ENCODE assay signal across 18 cellular contexts in the genomic region with DNA sequence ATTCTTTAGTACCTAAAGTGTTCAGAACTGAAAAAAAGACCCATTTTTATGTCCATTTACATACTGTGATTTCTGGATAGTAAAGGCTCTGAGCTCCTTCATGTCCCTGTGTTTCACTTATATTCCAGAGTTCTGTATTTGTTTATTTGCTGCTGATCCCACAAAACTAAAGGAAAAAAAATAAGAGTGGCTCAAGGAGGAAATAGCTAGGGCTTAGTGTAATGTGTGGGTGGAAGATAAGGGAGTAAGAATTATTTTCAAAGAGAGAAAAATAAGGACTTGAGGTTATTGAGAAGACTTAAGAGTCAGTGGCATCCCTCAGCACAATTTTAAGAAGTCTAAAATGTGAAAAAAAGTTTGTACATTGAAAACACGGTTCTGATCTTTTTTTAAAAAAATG. TPM values are rescaled to one million over a fixed set of nuclear protein-coding genes. Genes with fewer than 3 reads are reported as not detected.
DNase-seq lines count a peak whose midpoint lies in the region; ATAC-seq, FAIRE-seq and TF ChIP-seq lines count a peak whose summit lies in the region.
"Had no signal": no experiment of that assay in that cellular context is flagged by ENCODE, and none has a peak within 500 bp of the region (broad histone marks: within the 10 kb centered on the region; RNA-seq: fewer than 3 reads in every experiment).

No MANE protein-coding gene starts in this region.

- H3K27ac Mint-ChIP-seq in astrocyte (ENCODE audit: unreplicated experiment): no peak overlapping the region
- H3K27ac Mint-ChIP-seq in CD4-positive, alpha-beta T cell: no peak overlapping the region

- H3K9ac ChIP-seq in GM23248 (no peak overlapping the region), astrocyte (ENCODE audit: low read length) (no peak overlapping the region)

- H3K27ac ChIP-seq in GM23248: no peak overlapping the region
- H3K27ac ChIP-seq in astrocyte (ENCODE audit: low read depth, low read length): peak overlapping the region; percentile 13
- no peak overlapping the region for H3K27ac ChIP-seq in CD4-positive, alpha-beta T cell (ENCODE audit: low read depth, low read length)
- H3K27ac ChIP-seq: C4-2B had no signal

- H3K36me3 ChIP-seq in GM23248 (ENCODE audit: low read depth) (no peaks in the 10 kb centered on the region), astrocyte (ENCODE audit: insufficient read depth, low read length) (no peaks in the 10 kb centered on the region)

- H3K4me3 Mint-ChIP-seq in astrocyte (ENCODE audit: unreplicated experiment): no peak overlapping the region
- no peak overlapping the region for H3K4me3 Mint-ChIP-seq in CD4-positive, alpha-beta T cell

- 5 to 14% methylated on average over 1 of the region's 1 CpG for WGBS in GM23248 (ENCODE audit: low coverage in 1 of 2, low lambda C conversion rate in 2 of 2, missing lambda C conversion rate in 2 of 2), 2 experiments

- peaks cover 10% of the 10 kb centered on the region for H3K4me1 Mint-ChIP-seq in astrocyte (ENCODE audit: low read depth, unreplicated experiment)
- H3K4me1 Mint-ChIP-seq in CD4-positive, alpha-beta T cell (ENCODE audit: low read depth): no peaks in the 10 kb centered on the region

- no peaks in the 10 kb centered on the region for H3K79me2 ChIP-seq in GM23248 (ENCODE audit: insufficient read depth)
- H3K79me2 ChIP-seq in astrocyte (ENCODE audit: insufficient read depth, low read length): no peaks in the 10 kb centered on the region

- peak; percentile 29 for FAIRE-seq in astrocyte (lab: Jason Lieb, UNC)
- FAIRE-seq: A204.1, GM18507, HTR-8/SVneo had no signal

- peak overlapping the region; percentile 12 for H3K4me2 ChIP-seq in GM23248 (ENCODE audit: unreplicated experiment)
- H3K4me2 ChIP-seq in astrocyte (ENCODE audit: low read length): peak overlapping the region; percentile 42

- H3F3A ChIP-seq in GM23248 (ENCODE audit: insufficient read depth): no peaks in the 10 kb centered on the region

- H3K9me3 ChIP-seq in GM23248 (ENCODE audit: low read depth): no peaks in the 10 kb centered on the region
- no peaks in the 10 kb centered on the region for H3K9me3 ChIP-seq in astrocyte (ENCODE audit: insufficient read depth, low read depth, low read length)
- no peaks in the 10 kb centered on the region for H3K9me3 ChIP-seq in CD4-positive, alpha-beta T cell (ENCODE audit: control insufficient read depth, low read length)

- no peaks in the 10 kb centered on the region for H3K27me3 ChIP-seq in GM23248 (replicated peaks; ENCODE audit: insufficient read depth)
- H3K27me3 ChIP-seq in astrocyte (ENCODE audit: insufficient read depth, low read length): no peaks in the 10 kb centered on the region
- peaks cover 5% of the 10 kb centered on the region for H3K27me3 ChIP-seq in CD4-positive, alpha-beta T cell (ENCODE audit: control insufficient read depth, insufficient read depth, low read length)

- no peaks in the 10 kb centered on the region for H3K36me3 Mint-ChIP-seq in astrocyte (ENCODE audit: low read depth, unreplicated experiment)
- H3K36me3 Mint-ChIP-seq in CD4-positive, alpha-beta T cell (ENCODE audit: low read depth): no peaks in the 10 kb centered on the region

- no peak overlapping the region for H2AFZ ChIP-seq in GM23248
- no peak overlapping the region for H2AFZ ChIP-seq in astrocyte (ENCODE audit: low read depth, low read length)

- POLR2A ChIA-PET in CD4-positive, alpha-beta T cell (lab: Charles Lee): no interaction called here

- peaks cover 2% of the 10 kb centered on the region for H3K9me3 Mint-ChIP-seq in astrocyte (ENCODE audit: unreplicated experiment)
- H3K9me3 Mint-ChIP-seq in CD4-positive, alpha-beta T cell: no peaks in the 10 kb centered on the region

- intact Hi-C loops in posterior cingulate gyrus (cut with DNase I) (no loop called here), sciatic nerve (cut with DNase I) (no loop called here)
- intact Hi-C loops in CD4-positive, alpha-beta T cell (cut with DNase I, micrococcal nuclease): no loop called here

- H3K9me2 ChIP-seq in GM23248 (ENCODE audit: insufficient read depth): no peaks in the 10 kb centered on the region

- H4K20me1 ChIP-seq in GM23248 (ENCODE audit: insufficient read depth) (no peaks in the 10 kb centered on the region), astrocyte (ENCODE audit: insufficient read depth, low read length) (no peaks in the 10 kb centered on the region)

- ATAC-seq in sciatic nerve: no peak
- no peak for ATAC-seq in CD4-positive, alpha-beta T cell (ENCODE audit: poor library complexity)
- ATAC-seq: HCT116 had no signal

- no peak overlapping the region for H3K4me3 ChIP-seq in GM23248
- no peak overlapping the region for H3K4me3 ChIP-seq in astrocyte (ENCODE audit: insufficient read depth, low read depth, low read length)
- H3K4me3 ChIP-seq in fibroblast of the aortic adventitia (ENCODE audit: low read depth, low read length): no peak overlapping the region

- CTCF ChIA-PET in CD4-positive, alpha-beta T cell (lab: Charles Lee): no interaction called here

- DNase-seq in GM23248 (peak; percentile 27), astrocyte (ENCODE audit: low read depth) (peak; percentile 59), fibroblast of the aortic adventitia (ENCODE audit: low read depth) (peak; percentile 39), pulmonary artery endothelial cell (ENCODE audit: low read depth, low spot score) (peak; percentile 60), LoVo (ENCODE audit: low spot score) (no peak), posterior cingulate gyrus (no peak), sciatic nerve (ENCODE audit: low spot score) (no peak)
- DNase-seq in CD4-positive, alpha-beta T cell: no peak
- DNase-seq: COR-L47, NCI-H1436 treated with DMSO at 0.1 percent for 48 hours, NCI-H2081, NCI-H524 treated with DMSO at 0.1 percent for 48 hours had no signal

- H3K27me3 Mint-ChIP-seq in astrocyte (ENCODE audit: low read depth, unreplicated experiment): no peaks in the 10 kb centered on the region
- H3K27me3 Mint-ChIP-seq in CD4-positive, alpha-beta T cell: peaks cover 41% of the 10 kb centered on the region

- in situ Hi-C loops in GM23248 (cut with MboI): no loop called here

- no peak for TF ChIP-seq CTCF in astrocyte (IDR thresholded peaks at IDR 0.05; ENCODE audit: insufficient read depth, low read depth, low read length)
- TF ChIP-seq CTCF in fibroblast of the aortic adventitia (IDR thresholded peaks at IDR 0.05; ENCODE audit: insufficient read depth, low read length): no peak
- TF ChIP-seq CTCF in CD4-positive, alpha-beta T cell (IDR thresholded peaks at IDR 0.05): no peak

- H3K4me1 ChIP-seq in GM23248 (ENCODE audit: insufficient read depth) (peaks cover 7% of the 10 kb centered on the region), astrocyte (ENCODE audit: insufficient read depth, low read length) (peaks cover 14% of the 10 kb centered on the region)

RNA-seq across cellular contexts. Expression of gene ENTREP1, which starts 46.0 kb away (rescaled TPM):
- 0.25 TPM in 1 of 2 replicates, not detected in the other for total RNA-seq in GM23248 (2014; rRNA removed; shearing (Covaris generic))
- polyA plus RNA-seq in GM23248 (2016; fragmentation: Nextera tagmentation; extraction: Ambion mirVana): not detected in 2 replicates
- total RNA-seq in astrocyte: 2.0 and 3.4 TPM in 2 replicates
- 0.18 and 0.41 TPM in 2 replicates for total RNA-seq in fibroblast of the aortic adventitia (ENCODE audit: low replicate concordance)
- 1.5 and 3.5 TPM in 2 replicates for total RNA-seq in pulmonary artery endothelial cell
- 2.9 TPM for total RNA-seq in sciatic nerve
- under 1 TPM; 0.08 to 0.14 TPM for total RNA-seq in CD4-positive, alpha-beta T cell
- total RNA-seq: OCI-LY7 had no signal

Comparison
In these comparisons a context has a peak if more than half of its experiments do, and no peak if none do; other contexts are left out.
1. DNase-seq: peak in GM23248 (single experiment), astrocyte (single experiment), fibroblast of the aortic adventitia (single experiment) and pulmonary artery endothelial cell (single experiment); none in LoVo (single experiment), posterior cingulate gyrus (0 of 10), sciatic nerve (single experiment) and CD4-positive, alpha-beta T cell (0 of 10).